Comparison of ENCODE assay signal across 7 cellular contexts in genomic region chr4:168263039-168263438, GRCh38.
"Had no signal": no experiment of that assay in that cellular context is flagged by ENCODE, and none has a peak within 500 bp of the region (broad histone marks: within the 10 kb centered on the region; RNA-seq: fewer than 3 reads in every experiment).

No MANE protein-coding gene starts in this region.

- DNase-seq: GM23248, GOT3, H7, HFFc6, IMR-90 had no signal

- H3K9me3 ChIP-seq: HAP-1 had no signal

- H3K4me1 ChIP-seq: HAP-1 had no signal

- ATAC-seq: HCT116 had no signal

- H3K27ac Mint-ChIP-seq: HFFc6 had no signal

- H3K4me3 ChIP-seq: GM23248, HAP-1 had no signal

- H3K4me3 Mint-ChIP-seq: HFFc6 had no signal

- H3K27ac ChIP-seq: GM23248 had no signal

- H3K36me3 ChIP-seq: HAP-1 had no signal
